In the genomic region with DNA sequence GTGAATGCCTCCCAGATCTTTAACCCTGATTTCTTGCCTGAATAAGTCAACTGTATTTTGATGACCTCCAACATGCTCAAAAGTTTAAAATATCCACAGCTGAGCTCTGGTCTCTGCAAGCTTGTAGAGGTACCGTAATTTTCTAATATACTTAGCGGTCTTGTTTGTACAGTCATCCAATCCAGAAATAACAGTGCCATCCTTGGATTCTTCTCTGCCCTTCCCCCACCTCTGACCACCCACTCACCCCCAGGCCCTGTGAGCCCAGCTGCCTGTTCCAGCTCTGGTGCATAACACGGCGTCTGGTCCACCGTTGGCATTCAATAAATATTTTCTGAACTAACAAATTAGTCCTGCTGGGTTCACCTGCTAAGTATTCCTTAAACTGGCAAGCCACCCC, we compare ENCODE assay signal across 2 cellular contexts.
A peak's percentile ranks its signal among the peaks of the same experiment; 100 is the strongest.
TF ChIP-seq lines count a peak whose summit lies in the region.

No MANE protein-coding gene starts in this region.

TF ChIP-seq in SK-N-SH, 30 proteins besides CTCF, POLR2A, EP300 and RAD21 (continued from another document):
- TF ChIP-seq MXI1 (IDR thresholded peaks at IDR 0.05; ENCODE audit: low read depth, low read length) (no peak), USF1 (IDR thresholded peaks at IDR 0.05; ENCODE audit: borderline replicate concordance, low read depth) (no peak), CHD2 (IDR thresholded peaks at IDR 0.05; ENCODE audit: low read length, partially characterized antibody) (peak; percentile 14), TAF1 (IDR thresholded peaks at IDR 0.05; ENCODE audit: borderline replicate concordance, low read depth, low read length) (no peak)
- TF ChIP-seq, protein P1, sequence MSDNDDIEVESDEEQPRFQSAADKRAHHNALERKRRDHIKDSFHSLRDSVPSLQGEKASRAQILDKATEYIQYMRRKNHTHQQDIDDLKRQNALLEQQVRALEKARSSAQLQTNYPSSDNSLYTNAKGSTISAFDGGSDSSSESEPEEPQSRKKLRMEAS (IDR thresholded peaks at IDR 0.05; ENCODE audit: low read depth) = no peak

TF ChIP-seq in SK-N-SH treated with all-trans-retinoic acid at 6 μM for 48 hours, 23 proteins besides CTCF, POLR2A, EP300 and RAD21 (continued from another document):
- TF ChIP-seq TSHZ2 (CRISPR knock-in tag; IDR thresholded peaks at IDR 0.05) (no peak), POU6F1 (CRISPR knock-in tag; IDR thresholded peaks at IDR 0.05; ENCODE audit: borderline replicate concordance, low read depth) (no peak), ESRRG (CRISPR knock-in tag; IDR thresholded peaks at IDR 0.05) (no peak), RARB (CRISPR knock-in tag; IDR thresholded peaks at IDR 0.05) (no peak), GLIS3 (CRISPR knock-in tag; IDR thresholded peaks at IDR 0.05) (no peak), CSDC2 (CRISPR knock-in tag; IDR thresholded peaks at IDR 0.05) (no peak), PPARA (CRISPR knock-in tag; IDR thresholded peaks at IDR 0.05; ENCODE audit: borderline replicate concordance) (no peak), ZFP3 (CRISPR knock-in tag; IDR thresholded peaks at IDR 0.05) (no peak), ARNTL (CRISPR knock-in tag; IDR thresholded peaks at IDR 0.05; ENCODE audit: borderline replicate concordance, low read depth) (no peak), TCF4 (CRISPR knock-in tag; IDR thresholded peaks at IDR 0.05; ENCODE audit: borderline replicate concordance) (no peak)
